1 cellular context compared by ENCODE assay signal in the genomic region with DNA sequence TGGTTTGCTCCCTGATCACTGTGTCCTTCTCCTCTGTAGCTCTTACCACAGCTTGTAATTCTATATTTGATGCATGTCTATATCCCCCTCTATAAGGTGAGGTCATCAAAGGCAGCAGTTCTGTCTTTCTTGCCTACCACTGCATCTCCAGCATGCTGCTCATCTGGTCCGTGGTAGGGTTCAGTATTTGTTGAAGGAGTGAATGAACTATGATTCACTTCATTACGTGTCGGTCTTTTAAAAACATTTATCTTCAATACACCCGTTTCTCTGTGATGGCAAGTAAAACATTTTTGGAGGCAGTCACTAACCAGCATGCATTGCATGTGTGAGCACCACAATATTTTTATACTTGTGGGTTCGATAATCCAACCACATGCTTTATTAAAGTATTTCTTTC.
TF ChIP-seq lines count a peak whose summit lies in the region.

No MANE protein-coding gene starts in this region.

TF ChIP-seq in HepG2, 621 proteins besides CTCF, POLR2A, EP300 and RAD21:
- TF ChIP-seq ZNF33A (CRISPR knock-in tag; IDR thresholded peaks at IDR 0.05; ENCODE audit: borderline replicate concordance) (no peak), JARID2 (CRISPR knock-in tag; IDR thresholded peaks at IDR 0.05; ENCODE audit: insufficient replicate concordance) (no peak), NCOA2 (CRISPR knock-in tag; IDR thresholded peaks at IDR 0.05) (no peak), TOPORS (CRISPR knock-in tag; IDR thresholded peaks at IDR 0.05) (no peak), SIN3B (IDR thresholded peaks at IDR 0.05; ENCODE audit: low read length) (no peak), GATAD1 (CRISPR knock-in tag; IDR thresholded peaks at IDR 0.05) (no peak), HNF4G (IDR thresholded peaks at IDR 0.05; ENCODE audit: borderline replicate concordance, low read depth, low read length) (no peak), HNF4G (CRISPR knock-in tag; IDR thresholded peaks at IDR 0.05; ENCODE audit: borderline replicate concordance, low read depth) (no peak), E2F2 (CRISPR knock-in tag; IDR thresholded peaks at IDR 0.05; ENCODE audit: borderline replicate concordance) (no peak), NR2C2 (CRISPR knock-in tag; IDR thresholded peaks at IDR 0.05; ENCODE audit: borderline replicate concordance) (no peak), ZSCAN25 (CRISPR knock-in tag; IDR thresholded peaks at IDR 0.05) (no peak), GATAD2A (CRISPR knock-in tag; IDR thresholded peaks at IDR 0.05) (no peak), ZNF547 (CRISPR knock-in tag; IDR thresholded peaks at IDR 0.05) (no peak), STAG1 (CRISPR knock-in tag; IDR thresholded peaks at IDR 0.05) (no peak), MAX (IDR thresholded peaks at IDR 0.05) (no peak), SOX13 (IDR thresholded peaks at IDR 0.05) (no peak), SOX13 (CRISPR knock-in tag; conservative IDR thresholded peaks at IDR 0.05 in 1 of 2, IDR thresholded peaks at IDR 0.05 in 1 of 2) (no peak)
- TF ChIP-seq, protein P1, sequence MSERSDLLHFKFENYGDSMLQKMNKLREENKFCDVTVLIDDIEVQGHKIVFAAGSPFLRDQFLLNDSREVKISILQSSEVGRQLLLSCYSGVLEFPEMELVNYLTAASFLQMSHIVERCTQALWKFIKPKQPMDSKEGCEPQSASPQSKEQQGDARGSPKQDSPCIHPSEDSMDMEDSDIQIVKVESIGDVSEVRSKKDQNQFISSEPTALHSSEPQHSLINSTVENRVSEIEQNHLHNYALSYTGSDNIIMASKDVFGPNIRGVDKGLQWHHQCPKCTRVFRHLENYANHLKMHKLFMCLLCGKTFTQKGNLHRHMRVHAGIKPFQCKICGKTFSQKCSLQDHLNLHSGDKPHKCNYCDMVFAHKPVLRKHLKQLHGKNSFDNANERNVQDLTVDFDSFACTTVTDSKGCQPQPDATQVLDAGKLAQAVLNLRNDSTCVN (CRISPR knock-in tag; IDR thresholded peaks at IDR 0.05; ENCODE audit: borderline replicate concordance), result no peak
- TF ChIP-seq, protein P2, sequence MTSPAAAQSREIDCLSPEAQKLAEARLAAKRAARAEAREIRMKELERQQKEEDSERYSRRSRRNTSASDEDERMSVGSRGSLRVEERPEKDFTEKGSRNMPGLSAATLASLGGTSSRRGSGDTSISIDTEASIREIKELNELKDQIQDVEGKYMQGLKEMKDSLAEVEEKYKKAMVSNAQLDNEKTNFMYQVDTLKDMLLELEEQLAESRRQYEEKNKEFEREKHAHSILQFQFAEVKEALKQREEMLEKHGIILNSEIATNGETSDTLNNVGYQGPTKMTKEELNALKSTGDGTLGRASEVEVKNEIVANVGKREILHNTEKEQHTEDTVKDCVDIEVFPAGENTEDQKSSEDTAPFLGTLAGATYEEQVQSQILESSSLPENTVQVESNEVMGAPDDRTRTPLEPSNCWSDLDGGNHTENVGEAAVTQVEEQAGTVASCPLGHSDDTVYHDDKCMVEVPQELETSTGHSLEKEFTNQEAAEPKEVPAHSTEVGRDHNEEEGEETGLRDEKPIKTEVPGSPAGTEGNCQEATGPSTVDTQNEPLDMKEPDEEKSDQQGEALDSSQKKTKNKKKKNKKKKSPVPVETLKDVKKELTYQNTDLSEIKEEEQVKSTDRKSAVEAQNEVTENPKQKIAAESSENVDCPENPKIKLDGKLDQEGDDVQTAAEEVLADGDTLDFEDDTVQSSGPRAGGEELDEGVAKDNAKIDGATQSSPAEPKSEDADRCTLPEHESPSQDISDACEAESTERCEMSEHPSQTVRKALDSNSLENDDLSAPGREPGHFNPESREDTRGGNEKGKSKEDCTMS (CRISPR knock-in tag; conservative IDR thresholded peaks at IDR 0.05), result no peak
TF ChIP-seq in HepG2: peak in this region for 0.
